8 cellular contexts compared by ENCODE assay signal in genomic region chr10:47566108-47566699, GRCh38. TPM values are rescaled to one million over a fixed set of nuclear protein-coding genes. Genes with fewer than 3 reads are reported as not detected.
DNase-seq lines count a peak whose midpoint lies in the region; ATAC-seq and TF ChIP-seq lines count a peak whose summit lies in the region.
"Not testable (repeated sequence)": the region's sequence is repeated elsewhere in the genome, so short reads cannot be mapped to it uniquely, and the experiment has no call there.

No MANE protein-coding gene starts in this region.

- not testable (repeated sequence) for H2AFZ ChIP-seq in DND-41 (ENCODE audit: low read depth, low read length)

- not testable (repeated sequence) for H3K79me2 ChIP-seq in DND-41 (ENCODE audit: insufficient read depth, low read length)

- DNase-seq in DND-41; activated T-cell treated with anti-CD3 and anti-CD28 coated beads, Interleukin-2, amount 50 U/mL, for 4 hours; activated naive CD8-positive, alpha-beta T cell treated with anti-CD3 and anti-CD28 coated beads, Interleukin-2, amount 50 U/mL, for 24 hours; stimulated activated naive B cell treated with anti-CD40 and anti-IgM and Interleukin-4, amounts not matched to agents 10 μg/mL and 1 μg/mL and 100 μg/mL, for 72 hours; upper lobe of left lung: not testable (repeated sequence)
- DNase-seq in SJSA1 (ENCODE audit: low read depth in 1 of 2, low spot score in 2 of 2) (peak; percentile 44 to 71), endodermal cell (peak; percentile 15)
- peak; percentile 44 for DNase-seq in natural killer cell treated with Interleukin-12 subunit alpha and Interleukin-12 subunit beta and Interleukin-15 and Interleukin-18, amount 100 ng/mL, for 72 hours (ENCODE audit: low spot score)

- not testable (repeated sequence) for TF ChIP-seq EP300 in upper lobe of left lung (IDR thresholded peaks at IDR 0.05)

- H3K27me3 ChIP-seq in DND-41 (ENCODE audit: insufficient read depth, low read length, poor library complexity); SJSA1 (replicated peaks); endodermal cell (ENCODE audit: control insufficient read depth, insufficient read depth, low read length, poor library complexity, severe bottlenecking); upper lobe of left lung: not testable (repeated sequence)

- not testable (repeated sequence) for H4K20me1 ChIP-seq in DND-41 (ENCODE audit: insufficient read depth, low read length)

- not testable (repeated sequence) for H3K4me3 Mint-ChIP-seq in activated T-cell treated with anti-CD3 and anti-CD28 coated beads, Interleukin-2, amount 50 U/mL, for 4 hours; activated naive CD8-positive, alpha-beta T cell treated with anti-CD3 and anti-CD28 coated beads, Interleukin-2, amount 50 U/mL, for 24 hours; endodermal cell; natural killer cell treated with Interleukin-12 subunit alpha and Interleukin-12 subunit beta and Interleukin-15 and Interleukin-18, amount 100 ng/mL, for 72 hours; stimulated activated naive B cell treated with anti-CD40 and anti-IgM and Interleukin-4, amounts not matched to agents 10 μg/mL and 1 μg/mL and 100 μg/mL, for 72 hours

- TF ChIP-seq CTCF in DND-41 (IDR thresholded peaks at IDR 0.05; ENCODE audit: borderline replicate concordance, extremely low read depth, low read length, poor library complexity, severe bottlenecking); endodermal cell (conservative IDR thresholded peaks at IDR 0.05); upper lobe of left lung (IDR thresholded peaks at IDR 0.05): not testable (repeated sequence)

- H3K9me3 ChIP-seq in DND-41 (ENCODE audit: insufficient read depth, low read length, severe bottlenecking); SJSA1 (replicated peaks); endodermal cell (ENCODE audit: control insufficient read depth, low read length); upper lobe of left lung: not testable (repeated sequence)

- not testable (repeated sequence) for H3K27me3 Mint-ChIP-seq in activated T-cell treated with anti-CD3 and anti-CD28 coated beads, Interleukin-2, amount 50 U/mL, for 4 hours (ENCODE audit: low read depth); activated naive CD8-positive, alpha-beta T cell treated with anti-CD3 and anti-CD28 coated beads, Interleukin-2, amount 50 U/mL, for 24 hours; endodermal cell (ENCODE audit: insufficient read depth); natural killer cell treated with Interleukin-12 subunit alpha and Interleukin-12 subunit beta and Interleukin-15 and Interleukin-18, amount 100 ng/mL, for 72 hours; stimulated activated naive B cell treated with anti-CD40 and anti-IgM and Interleukin-4, amounts not matched to agents 10 μg/mL and 1 μg/mL and 100 μg/mL, for 72 hours

- H3K4me1 ChIP-seq in DND-41 (ENCODE audit: insufficient read depth, low read length); SJSA1 (replicated peaks); endodermal cell (ENCODE audit: control insufficient read depth, insufficient read depth, low read length); upper lobe of left lung: not testable (repeated sequence)

- H3K4me2 ChIP-seq in DND-41 (ENCODE audit: insufficient read depth, low read length): not testable (repeated sequence)

- H3K4me1 Mint-ChIP-seq in activated T-cell treated with anti-CD3 and anti-CD28 coated beads, Interleukin-2, amount 50 U/mL, for 4 hours (ENCODE audit: low read depth); activated naive CD8-positive, alpha-beta T cell treated with anti-CD3 and anti-CD28 coated beads, Interleukin-2, amount 50 U/mL, for 24 hours; endodermal cell; natural killer cell treated with Interleukin-12 subunit alpha and Interleukin-12 subunit beta and Interleukin-15 and Interleukin-18, amount 100 ng/mL, for 72 hours (ENCODE audit: low read depth in 2 of 2); stimulated activated naive B cell treated with anti-CD40 and anti-IgM and Interleukin-4, amounts not matched to agents 10 μg/mL and 1 μg/mL and 100 μg/mL, for 72 hours: not testable (repeated sequence)

- not testable (repeated sequence) for TF ChIP-seq POLR2A in upper lobe of left lung (IDR thresholded peaks at IDR 0.05)

- H3K9ac ChIP-seq in DND-41 (ENCODE audit: low read depth, low read length); endodermal cell (ENCODE audit: extremely low read depth, low read length, poor library complexity, severe bottlenecking): not testable (repeated sequence)

- not testable (repeated sequence) for H3K36me3 Mint-ChIP-seq in activated T-cell treated with anti-CD3 and anti-CD28 coated beads, Interleukin-2, amount 50 U/mL, for 4 hours (ENCODE audit: insufficient read depth); activated naive CD8-positive, alpha-beta T cell treated with anti-CD3 and anti-CD28 coated beads, Interleukin-2, amount 50 U/mL, for 24 hours (ENCODE audit: low read depth); endodermal cell (ENCODE audit: low read depth); natural killer cell treated with Interleukin-12 subunit alpha and Interleukin-12 subunit beta and Interleukin-15 and Interleukin-18, amount 100 ng/mL, for 72 hours; stimulated activated naive B cell treated with anti-CD40 and anti-IgM and Interleukin-4, amounts not matched to agents 10 μg/mL and 1 μg/mL and 100 μg/mL, for 72 hours

- ATAC-seq in DND-41 (ENCODE audit: insufficient read depth, low read depth): peak; percentile 59; the same call in 1 of the 3 replicates
- peak; percentile 32 to 34 for ATAC-seq in activated T-cell treated with anti-CD3 and anti-CD28 coated beads, Interleukin-2, amount 50 U/mL, for 4 hours
- ATAC-seq in activated naive CD8-positive, alpha-beta T cell treated with anti-CD3 and anti-CD28 coated beads, Interleukin-2, amount 50 U/mL, for 24 hours: peak; percentile 66
- ATAC-seq in natural killer cell treated with Interleukin-12 subunit alpha and Interleukin-12 subunit beta and Interleukin-15 and Interleukin-18, amount 100 ng/mL, for 72 hours: not testable (repeated sequence)
- peak; percentile 77 to 84 for ATAC-seq in stimulated activated naive B cell treated with anti-CD40 and anti-IgM and Interleukin-4, amounts not matched to agents 10 μg/mL and 1 μg/mL and 100 μg/mL, for 72 hours (replicated peaks)
- ATAC-seq in upper lobe of left lung (ENCODE audit: low FRiP score in 2 of 2): peak; percentile 32 to 56

- 95% methylated on average over 10 of the region's 18 CpGs; no CpG with 5 or more reads in 1 of the 2 experiments for WGBS in endodermal cell (ENCODE audit: insufficient coverage in 1 of 2, insufficient read length in 1 of 2), 2 experiments
- 73 to 84% methylated on average over 12 to 16 of the region's 18 CpGs for WGBS in upper lobe of left lung, 2 donors

- not testable (repeated sequence) for H3K27ac Mint-ChIP-seq in activated naive CD8-positive, alpha-beta T cell treated with anti-CD3 and anti-CD28 coated beads, Interleukin-2, amount 50 U/mL, for 24 hours; endodermal cell; natural killer cell treated with Interleukin-12 subunit alpha and Interleukin-12 subunit beta and Interleukin-15 and Interleukin-18, amount 100 ng/mL, for 72 hours; stimulated activated naive B cell treated with anti-CD40 and anti-IgM and Interleukin-4, amounts not matched to agents 10 μg/mL and 1 μg/mL and 100 μg/mL, for 72 hours

- H3K4me3 ChIP-seq in DND-41 (ENCODE audit: low read depth in 1 of 2, low read length in 2 of 2); SJSA1; endodermal cell (ENCODE audit: low read length); upper lobe of left lung: not testable (repeated sequence)

- H3K36me3 ChIP-seq in DND-41 (ENCODE audit: insufficient read depth, low read length); SJSA1; endodermal cell (ENCODE audit: control insufficient read depth, insufficient read depth, low read length); upper lobe of left lung: not testable (repeated sequence)

- not testable (repeated sequence) for H3K9me3 Mint-ChIP-seq in activated T-cell treated with anti-CD3 and anti-CD28 coated beads, Interleukin-2, amount 50 U/mL, for 4 hours; activated naive CD8-positive, alpha-beta T cell treated with anti-CD3 and anti-CD28 coated beads, Interleukin-2, amount 50 U/mL, for 24 hours; endodermal cell; natural killer cell treated with Interleukin-12 subunit alpha and Interleukin-12 subunit beta and Interleukin-15 and Interleukin-18, amount 100 ng/mL, for 72 hours; stimulated activated naive B cell treated with anti-CD40 and anti-IgM and Interleukin-4, amounts not matched to agents 10 μg/mL and 1 μg/mL and 100 μg/mL, for 72 hours

- H3K27ac ChIP-seq in DND-41 (ENCODE audit: low read length); SJSA1; endodermal cell (ENCODE audit: low read depth, low read length); upper lobe of left lung: not testable (repeated sequence)

RNA-seq across cellular contexts. Expression of gene AGAP9, which starts 42.8 kb away (rescaled TPM):
- 1.0 and 2.0 TPM in 2 replicates for total RNA-seq in SJSA1 (2014; rRNA removed; shearing (Covaris generic))
- 1 to 10 TPM; 3.2 to 6.5 (median 3.7) TPM for total RNA-seq in activated T-cell treated with anti-CD3 and anti-CD28 coated beads, Interleukin-2, amount 50 U/mL, for 4 hours
- total RNA-seq in endodermal cell (10 to 100 TPM; 14.4 to 17.0 TPM), upper lobe of left lung (10 to 100 TPM in 2 of 6 donors, 1 to 10 TPM in 4; 3.6 to 40.9 (median 8.5) TPM)
- 6.8 TPM for polyA plus RNA-seq in endodermal cell (2013, experiment 1 of 2)
- 7.6 TPM for polyA plus RNA-seq in endodermal cell (2013, experiment 2 of 2)
- 1 to 10 TPM; 5.1 to 5.3 TPM for total RNA-seq in natural killer cell treated with Interleukin-12 subunit alpha and Interleukin-12 subunit beta and Interleukin-15 and Interleukin-18, amount 100 ng/mL, for 72 hours
